Comparison of ENCODE assay signal across 8 cellular contexts in genomic region chr11:18731949-18732821, GRCh38. TPM values are rescaled to one million over a fixed set of nuclear protein-coding genes. Genes with fewer than 3 reads are reported as not detected.
DNase-seq lines count a peak whose midpoint lies in the region; ATAC-seq and TF ChIP-seq lines count a peak whose summit lies in the region.

No MANE protein-coding gene starts in this region.

- no peaks in the 10 kb centered on the region for H3K36me3 ChIP-seq in cardiac muscle cell
- H3K36me3 ChIP-seq in psoas muscle (ENCODE audit: insufficient read depth in 1 of 2, low read depth in 1 of 2) = no peaks in the 10 kb centered on the region

- intact Hi-C loops in activated naive CD4-positive, alpha-beta T cell treated with anti-CD3 and anti-CD28 coated beads for 36 hours (cut with micrococcal nuclease) = loop anchor here (1.0 kb wide), 4 partner anchors 32 to 617 kb away; no protein-coding TSS in a partner anchor
- intact Hi-C loops in psoas muscle (cut with DNase I) = loop anchor here in 1 of 2 donors (5.0 to 10.0 kb wide), 2 partner anchors 190 to 617 kb away; no protein-coding TSS in a partner anchor

- TF ChIP-seq CTCF in cardiac muscle cell (IDR thresholded peaks at IDR 0.05; ENCODE audit: low read depth, low read length) (peak; percentile 100), psoas muscle (IDR thresholded peaks at IDR 0.05) (peak; percentile 95)

- H3K27ac ChIP-seq in cardiac muscle cell (no peak overlapping the region), psoas muscle (no peak overlapping the region)

- H3K4me1 Mint-ChIP-seq in activated naive CD4-positive, alpha-beta T cell treated with anti-CD3 and anti-CD28 coated beads for 36 hours (ENCODE audit: low read depth) = peaks cover 3% of the 10 kb centered on the region

- no peak overlapping the region for H3K4me3 Mint-ChIP-seq in activated naive CD4-positive, alpha-beta T cell treated with anti-CD3 and anti-CD28 coated beads for 36 hours

- ATAC-seq in HG03039 (IDR thresholded peaks at IDR 0.05; ENCODE audit: unreplicated experiment) = peak; percentile 49
- ATAC-seq in psoas muscle = peak; percentile 56 to 77 (median 62)
- no peak for ATAC-seq in GM21528 (IDR thresholded peaks at IDR 0.05; ENCODE audit: low FRiP score, unreplicated experiment)

- H3K27me3 ChIP-seq in cardiac muscle cell (no peaks in the 10 kb centered on the region), psoas muscle (ENCODE audit: insufficient read depth in 3 of 3, low read length in 2 of 3) (no peaks in the 10 kb centered on the region)

- CTCF ChIA-PET in activated naive CD4-positive, alpha-beta T cell treated with anti-CD3 and anti-CD28 coated beads for 36 hours (lab: Charles Lee) = interaction anchor here (0.5 to 5.2 kb wide), 24 partner anchors 8 to 617 kb away, joined by 3 to 52 read pairs (median 5); no protein-coding TSS in a partner anchor

- no peaks in the 10 kb centered on the region for H3K9me3 Mint-ChIP-seq in activated naive CD4-positive, alpha-beta T cell treated with anti-CD3 and anti-CD28 coated beads for 36 hours

- H3K9me3 ChIP-seq in cardiac muscle cell (ENCODE audit: low read depth) = no peaks in the 10 kb centered on the region
- no peaks in the 10 kb centered on the region for H3K9me3 ChIP-seq in psoas muscle

- H3K4me3 ChIP-seq in cardiac muscle cell (no peak overlapping the region), psoas muscle (no peak overlapping the region)

- H3K4me1 ChIP-seq in cardiac muscle cell (ENCODE audit: low read depth) = no peaks in the 10 kb centered on the region
- no peaks in the 10 kb centered on the region for H3K4me1 ChIP-seq in psoas muscle

- H3K27ac Mint-ChIP-seq in activated naive CD4-positive, alpha-beta T cell treated with anti-CD3 and anti-CD28 coated beads for 36 hours = no peak overlapping the region

- DNase-seq in NCI-H2107 treated with DMSO at 0.1 percent for 48 hours (lab: John Stamatoyannopoulos, UW; ENCODE audit: unreplicated experiment) (peak; percentile 1), NCI-H2107 (lab: John Stamatoyannopoulos, UW) (no peak), SK-N-DZ (ENCODE audit: low spot score) (peak; percentile 64), cardiac muscle cell (ENCODE audit: low read depth in 1 of 2, low spot score in 1 of 2) (peak; percentile 53 to 57), psoas muscle (peak in 1 of 2 donors; percentile 58)
- DNase-seq in activated naive CD4-positive, alpha-beta T cell treated with anti-CD3 and anti-CD28 coated beads for 36 hours = peak; percentile 79

- 65 to 73% (median 70%) methylated on average over 11 of the region's 11 CpGs for WGBS in psoas muscle, 3 donors

- H3K36me3 Mint-ChIP-seq in activated naive CD4-positive, alpha-beta T cell treated with anti-CD3 and anti-CD28 coated beads for 36 hours (ENCODE audit: low read depth) = no peaks in the 10 kb centered on the region

- no peaks in the 10 kb centered on the region for H3K27me3 Mint-ChIP-seq in activated naive CD4-positive, alpha-beta T cell treated with anti-CD3 and anti-CD28 coated beads for 36 hours (ENCODE audit: low read depth)

RNA-seq across cellular contexts. Expression of gene IGSF22, which starts 6.2 kb away (rescaled TPM):
- 0.03 and 0.05 TPM in 2 replicates for polyA plus RNA-seq in SK-N-DZ (2014; cell fraction: cytosol; rRNA removed)
- 0.10 and 0.37 TPM in 2 replicates for polyA plus RNA-seq in SK-N-DZ (2014; cell fraction: nucleus; rRNA removed)
- total RNA-seq in activated naive CD4-positive, alpha-beta T cell treated with anti-CD3 and anti-CD28 coated beads for 36 hours = 1 to 10 TPM; 1.2 to 1.3 TPM
- total RNA-seq in cardiac muscle cell = 0.03 and 0.32 TPM in 2 replicates
- 0.64 and 0.82 TPM in 2 replicates for polyA plus RNA-seq in cardiac muscle cell
- total RNA-seq in psoas muscle = under 1 TPM; 0.08 to 0.54 (median 0.46) TPM
- under 1 TPM; 0.03 to 0.87 (median 0.53) TPM for polyA plus RNA-seq in psoas muscle

RNA-seq across cellular contexts. Expression of gene TMEM86A, which starts 33.6 kb away (rescaled TPM):
- 2.8 and 3.1 TPM in 2 replicates for polyA plus RNA-seq in SK-N-DZ (2014; cell fraction: cytosol; rRNA removed)
- polyA plus RNA-seq in SK-N-DZ (2014; cell fraction: nucleus; rRNA removed) = 1.8 and 3.8 TPM in 2 replicates
- under 1 TPM; 0.05 to 0.15 TPM for total RNA-seq in activated naive CD4-positive, alpha-beta T cell treated with anti-CD3 and anti-CD28 coated beads for 36 hours
- total RNA-seq in cardiac muscle cell (3.4 and 4.1 TPM in 2 replicates), psoas muscle (1 to 10 TPM; 1.5 to 3.9 (median 2.8) TPM)
- polyA plus RNA-seq in cardiac muscle cell (4.1 and 5.2 TPM in 2 replicates), psoas muscle (1 to 10 TPM in 2 of 3 donors, under 1 TPM in 1; 0.76 to 2.6 (median 2.1) TPM)

RNA-seq across cellular contexts. Expression of gene PTPN5, which starts 59.4 kb away (rescaled TPM):
- polyA plus RNA-seq in SK-N-DZ (2014; cell fraction: cytosol; rRNA removed) = 4.2 and 4.7 TPM in 2 replicates
- polyA plus RNA-seq in SK-N-DZ (2014; cell fraction: nucleus; rRNA removed) = 11.9 and 12.0 TPM in 2 replicates
- not detected for total RNA-seq in activated naive CD4-positive, alpha-beta T cell treated with anti-CD3 and anti-CD28 coated beads for 36 hours
- total RNA-seq in cardiac muscle cell = 1.3 and 1.6 TPM in 2 replicates
- polyA plus RNA-seq in cardiac muscle cell = 1.1 and 2.4 TPM in 2 replicates
- 1 to 10 TPM in 1 of 4 donors, under 1 TPM in 3; 0.22 to 1.4 (median 0.71) TPM for total RNA-seq in psoas muscle
- under 1 TPM; 0.47 to 0.61 (median 0.47) TPM for polyA plus RNA-seq in psoas muscle
